Comparison of ENCODE assay signal across 11 cellular contexts in genomic region chr12:45122776-45123380, GRCh38.
DNase-seq lines count a peak whose midpoint lies in the region; ATAC-seq and TF ChIP-seq lines count a peak whose summit lies in the region.
"Had no signal": no experiment of that assay in that cellular context is flagged by ENCODE, and none has a peak within 500 bp of the region (broad histone marks: within the 10 kb centered on the region; RNA-seq: fewer than 3 reads in every experiment).

No MANE protein-coding gene starts in this region.

- peaks cover 3% of the 10 kb centered on the region for H3K4me1 Mint-ChIP-seq in progenitor cell of endocrine pancreas (ENCODE audit: low read depth)
- no peaks in the 10 kb centered on the region for H3K4me1 Mint-ChIP-seq in stimulated activated naive CD8-positive, alpha-beta T cell treated with anti-CD3 and anti-CD28 coated beads, Interleukin-15, amount 100 ng/mL, for 72 hours

- no peak overlapping the region for H3K27ac ChIP-seq in dorsolateral prefrontal cortex
- H3K27ac ChIP-seq: BLaER1 had no signal

- TF ChIP-seq CTCF in dorsolateral prefrontal cortex (IDR thresholded peaks at IDR 0.05 in 54 of 56, conservative IDR thresholded peaks at IDR 0.05 in 2 of 56; ENCODE audit: low read depth in 1 of 56, partially characterized antibody in 56 of 56): peak in 55 of 56 donors; percentile 10 to 74 (median 51)
- peak; percentile 60 for TF ChIP-seq CTCF in progenitor cell of endocrine pancreas (IDR thresholded peaks at IDR 0.05; ENCODE audit: unreplicated experiment)

- H3K36me3 Mint-ChIP-seq in progenitor cell of endocrine pancreas (ENCODE audit: insufficient read depth): no peaks in the 10 kb centered on the region

- no peaks in the 10 kb centered on the region for H3K9me3 Mint-ChIP-seq in progenitor cell of endocrine pancreas (ENCODE audit: low read depth)
- H3K9me3 Mint-ChIP-seq in stimulated activated naive CD8-positive, alpha-beta T cell treated with anti-CD3 and anti-CD28 coated beads, Interleukin-15, amount 100 ng/mL, for 72 hours: no peaks in the 10 kb centered on the region
- H3K9me3 Mint-ChIP-seq: activated T-cell treated with anti-CD3 and anti-CD28 coated beads, Interleukin-2, amount 50 U/mL, for 24 hours had no signal

- H3K4me3 ChIP-seq in dorsolateral prefrontal cortex: no peak overlapping the region
- H3K4me3 ChIP-seq: BLaER1, lung had no signal

- intact Hi-C loops in dorsolateral prefrontal cortex (cut with DNase I) (no loop called here), sciatic nerve (cut with DNase I) (no loop called here)

- no peak overlapping the region for H3K4me3 Mint-ChIP-seq in progenitor cell of endocrine pancreas (ENCODE audit: low read depth)
- no peak overlapping the region for H3K4me3 Mint-ChIP-seq in stimulated activated naive CD8-positive, alpha-beta T cell treated with anti-CD3 and anti-CD28 coated beads, Interleukin-15, amount 100 ng/mL, for 72 hours
- H3K4me3 Mint-ChIP-seq: activated T-cell treated with anti-CD3 and anti-CD28 coated beads, Interleukin-2, amount 50 U/mL, for 24 hours had no signal

- H3K27ac Mint-ChIP-seq in progenitor cell of endocrine pancreas: no peak overlapping the region
- peak overlapping the region in 1 of 2 donors; percentile 27 for H3K27ac Mint-ChIP-seq in stimulated activated naive CD8-positive, alpha-beta T cell treated with anti-CD3 and anti-CD28 coated beads, Interleukin-15, amount 100 ng/mL, for 72 hours
- H3K27ac Mint-ChIP-seq: activated T-cell treated with anti-CD3 and anti-CD28 coated beads, Interleukin-2, amount 50 U/mL, for 24 hours had no signal

- DNase-seq in NCI-H1092 treated with DMSO at 0.1 percent for 48 hours (lab: John Stamatoyannopoulos, UW): peak; percentile 62
- no peak for DNase-seq in NCI-H1092 (lab: John Stamatoyannopoulos, UW)
- peak; percentile 11 for DNase-seq in NCI-H446 treated with DMSO at 0.1 percent for 48 hours (lab: John Stamatoyannopoulos, UW)
- no peak for DNase-seq in dorsolateral prefrontal cortex
- no peak for DNase-seq in progenitor cell of endocrine pancreas (ENCODE audit: low spot score, unreplicated experiment)
- DNase-seq in stimulated activated naive CD8-positive, alpha-beta T cell treated with anti-CD3 and anti-CD28 coated beads, Interleukin-15, amount 100 ng/mL, for 72 hours: no peak
- DNase-seq in sciatic nerve (ENCODE audit: low spot score): no peak
- no peak for DNase-seq in activated CD8-positive, alpha-beta memory T cell treated with anti-CD3 and anti-CD28 coated beads, Interleukin-2, amount 50 U/mL, for 48 hours
- DNase-seq: activated T-cell treated with anti-CD3 and anti-CD28 coated beads, Interleukin-2, amount 50 U/mL, for 24 hours had no signal

- H3K27me3 Mint-ChIP-seq in progenitor cell of endocrine pancreas: peaks cover 7% of the 10 kb centered on the region
- H3K27me3 Mint-ChIP-seq in stimulated activated naive CD8-positive, alpha-beta T cell treated with anti-CD3 and anti-CD28 coated beads, Interleukin-15, amount 100 ng/mL, for 72 hours: peaks cover 16% of the 10 kb centered on the region

- ATAC-seq in stimulated activated naive CD8-positive, alpha-beta T cell treated with anti-CD3 and anti-CD28 coated beads, Interleukin-15, amount 100 ng/mL, for 72 hours: no peak
- ATAC-seq in sciatic nerve: no peak

- H3K27me3 ChIP-seq in dorsolateral prefrontal cortex: no peaks in the 10 kb centered on the region
- H3K27me3 ChIP-seq: BLaER1 had no signal

Comparison
In these comparisons a context has a peak if more than half of its experiments do, and no peak if none do; other contexts are left out.
1. DNase-seq: peak in NCI-H1092 treated with DMSO at 0.1 percent for 48 hours (single experiment) and NCI-H446 treated with DMSO at 0.1 percent for 48 hours (single experiment); none in NCI-H1092 (single experiment), dorsolateral prefrontal cortex (0 of 10), progenitor cell of endocrine pancreas (single experiment), stimulated activated naive CD8-positive, alpha-beta T cell treated with anti-CD3 and anti-CD28 coated beads, Interleukin-15, amount 100 ng/mL, for 72 hours (0 of 2), sciatic nerve (single experiment) and activated CD8-positive, alpha-beta memory T cell treated with anti-CD3 and anti-CD28 coated beads, Interleukin-2, amount 50 U/mL, for 48 hours (single experiment).